9 cellular contexts compared by ENCODE assay signal in genomic region chr22:43956383-43956782, GRCh38. TPM values are rescaled to one million over a fixed set of nuclear protein-coding genes. Genes with fewer than 3 reads are reported as not detected.
DNase-seq lines count a peak whose midpoint lies in the region; ATAC-seq and TF ChIP-seq lines count a peak whose summit lies in the region.
"Had no signal": no experiment of that assay in that cellular context is flagged by ENCODE, and none has a peak within 500 bp of the region (broad histone marks: within the 10 kb centered on the region; RNA-seq: fewer than 3 reads in every experiment).

No MANE protein-coding gene starts in this region.

- H3K9ac ChIP-seq in OCI-LY1 (ENCODE audit: low read length): peak overlapping the region; percentile 91
- no peak overlapping the region for H3K9ac ChIP-seq in endocrine pancreas (ENCODE audit: control insufficient read depth, insufficient read depth, low read length)

- CTCF ChIA-PET in Caco-2 (lab: Charles Lee): no interaction called here

- H3K27me3 ChIP-seq in Caco-2 (replicated peaks; ENCODE audit: control insufficient read depth, insufficient read depth, low read length) (no peaks in the 10 kb centered on the region), OCI-LY1 (ENCODE audit: insufficient read depth, low read length) (no peaks in the 10 kb centered on the region), endocrine pancreas (ENCODE audit: control insufficient read depth, insufficient read depth, low read length) (no peaks in the 10 kb centered on the region), neutrophil (peaks cover 17% of the 10 kb centered on the region)

- H3K9me2 ChIP-seq in OCI-LY1 (ENCODE audit: low read depth, low read length): no peaks in the 10 kb centered on the region

- peaks cover 33% of the 10 kb centered on the region for H3K79me2 ChIP-seq in OCI-LY1 (ENCODE audit: insufficient read depth, low read length)

- H4K20me1 ChIP-seq in OCI-LY1 (ENCODE audit: insufficient read depth, low read length): no peaks in the 10 kb centered on the region

- peak overlapping the region; percentile 43 for H3K27ac ChIP-seq in OCI-LY1 (ENCODE audit: low read depth, low read length, poor library complexity, severe bottlenecking)
- H3K27ac ChIP-seq in neutrophil: peak overlapping the region; percentile 78

- peaks cover 6% of the 10 kb centered on the region for H3K4me1 Mint-ChIP-seq in Caco-2 (ENCODE audit: low read depth, unreplicated experiment)

- POLR2A ChIA-PET in Caco-2 (lab: Charles Lee): no interaction called here

- peak overlapping the region; percentile 95 for H3K4me2 ChIP-seq in OCI-LY1 (ENCODE audit: low read length)

- H3K4me3 ChIP-seq in Caco-2 (ENCODE audit: low read depth, low read length) (peak overlapping the region; percentile 82), OCI-LY1 (ENCODE audit: low read depth, low read length, poor library complexity, severe bottlenecking) (peak overlapping the region; percentile 95), endocrine pancreas (ENCODE audit: control insufficient read depth, insufficient read depth, low read length) (peak overlapping the region; percentile 74), neutrophil (ENCODE audit: low read depth in 1 of 2, low read length in 1 of 2) (peak overlapping the region in 1 of 2 experiments; percentile 72)

- TSS peak; percentile 42 for BruUV-seq in Caco-2 (replicated peaks; lab: Mats Ljungman, UMichigan)

- TF ChIP-seq CTCF in Caco-2 (IDR thresholded peaks at IDR 0.05; ENCODE audit: insufficient read depth in 1 of 2, low read depth in 1 of 2, low read length in 1 of 2, severe bottlenecking in 1 of 2, unreplicated experiment in 1 of 2): no peak
- TF ChIP-seq CTCF in OCI-LY1 (IDR thresholded peaks at IDR 0.05; ENCODE audit: low read length): no peak
- no peak for TF ChIP-seq CTCF in neutrophil (IDR thresholded peaks at IDR 0.05)

- ATAC-seq in GM21723 (IDR thresholded peaks at IDR 0.05; ENCODE audit: unreplicated experiment): no peak

- no peaks in the 10 kb centered on the region for H3K27me3 Mint-ChIP-seq in Caco-2 (ENCODE audit: insufficient read depth, unreplicated experiment)

- no peaks in the 10 kb centered on the region for H3K9me3 ChIP-seq in Caco-2
- H3K9me3 ChIP-seq in OCI-LY1 (ENCODE audit: low read length): no peaks in the 10 kb centered on the region
- H3K9me3 ChIP-seq in endocrine pancreas (ENCODE audit: control insufficient read depth, low read length): no peaks in the 10 kb centered on the region
- no peaks in the 10 kb centered on the region for H3K9me3 ChIP-seq in neutrophil

- H3K4me1 ChIP-seq in Caco-2 (no peaks in the 10 kb centered on the region; the same call in 1 of the 2 replicates), OCI-LY1 (ENCODE audit: insufficient read depth, low read length, severe bottlenecking) (peaks cover 19% of the 10 kb centered on the region), endocrine pancreas (ENCODE audit: control insufficient read depth, insufficient read depth, low read length) (no peaks in the 10 kb centered on the region), neutrophil (ENCODE audit: control insufficient read depth in 1 of 2, insufficient read depth in 1 of 2, low read depth in 1 of 2, low read length in 1 of 2) (peaks cover 22 to 24% of the 10 kb centered on the region in 2 experiments)

- H3K36me3 Mint-ChIP-seq in Caco-2 (ENCODE audit: insufficient read depth, unreplicated experiment): no peaks in the 10 kb centered on the region

- intact Hi-C loops in Caco-2 (cut with micrococcal nuclease; ENCODE audit: unreplicated experiment): no loop called here

- no peaks in the 10 kb centered on the region; the same call in 1 of the 2 replicates for H3K36me3 ChIP-seq in Caco-2 (ENCODE audit: control insufficient read depth, insufficient read depth, low read length)
- H3K36me3 ChIP-seq in OCI-LY1 (ENCODE audit: insufficient read depth, low read length): no peaks in the 10 kb centered on the region
- H3K36me3 ChIP-seq in endocrine pancreas (ENCODE audit: control insufficient read depth, insufficient read depth, low read length): no peaks in the 10 kb centered on the region
- H3K36me3 ChIP-seq in neutrophil: no peaks in the 10 kb centered on the region

- peak overlapping the region; percentile 79 for H3K27ac Mint-ChIP-seq in Caco-2 (ENCODE audit: unreplicated experiment)

- DNase-seq in Caco-2: no peak
- no peak for DNase-seq in kidney glomerular epithelial cell (lab: John Stamatoyannopoulos, UW)
- no peak for DNase-seq in DMS114 treated with DMSO at 0.1 percent for 48 hours (lab: John Stamatoyannopoulos, UW; ENCODE audit: unreplicated experiment)
- DNase-seq in activated effector memory CD4-positive, alpha-beta T cell treated with anti-CD3 and anti-CD28 coated beads, Interleukin-2, amount 50 U/mL, for 16 hours: no peak
- DNase-seq: NCI-H2029 treated with DMSO at 0.1 percent for 48 hours had no signal

- H2AFZ ChIP-seq in OCI-LY1 (ENCODE audit: low read length): no peak overlapping the region

- H3F3A ChIP-seq in OCI-LY1 (ENCODE audit: insufficient read depth, low read length): no peaks in the 10 kb centered on the region

- no peaks in the 10 kb centered on the region for H3K9me3 Mint-ChIP-seq in Caco-2 (ENCODE audit: unreplicated experiment)

- peak overlapping the region; percentile 85 for H3K4me3 Mint-ChIP-seq in Caco-2 (ENCODE audit: unreplicated experiment)

RNA-seq across cellular contexts. Expression of gene SAMM50, which starts 1.1 kb away (rescaled TPM):
- 59.9 and 66.4 TPM in 2 replicates for total RNA-seq in Caco-2 (2022)

RNA-seq across cellular contexts. Expression of gene PNPLA3, which starts 32.8 kb away (rescaled TPM):
- total RNA-seq in Caco-2 (2022): 3.5 and 5.0 TPM in 2 replicates
